Comparison of ENCODE assay signal across 8 cellular contexts in the genomic region with DNA sequence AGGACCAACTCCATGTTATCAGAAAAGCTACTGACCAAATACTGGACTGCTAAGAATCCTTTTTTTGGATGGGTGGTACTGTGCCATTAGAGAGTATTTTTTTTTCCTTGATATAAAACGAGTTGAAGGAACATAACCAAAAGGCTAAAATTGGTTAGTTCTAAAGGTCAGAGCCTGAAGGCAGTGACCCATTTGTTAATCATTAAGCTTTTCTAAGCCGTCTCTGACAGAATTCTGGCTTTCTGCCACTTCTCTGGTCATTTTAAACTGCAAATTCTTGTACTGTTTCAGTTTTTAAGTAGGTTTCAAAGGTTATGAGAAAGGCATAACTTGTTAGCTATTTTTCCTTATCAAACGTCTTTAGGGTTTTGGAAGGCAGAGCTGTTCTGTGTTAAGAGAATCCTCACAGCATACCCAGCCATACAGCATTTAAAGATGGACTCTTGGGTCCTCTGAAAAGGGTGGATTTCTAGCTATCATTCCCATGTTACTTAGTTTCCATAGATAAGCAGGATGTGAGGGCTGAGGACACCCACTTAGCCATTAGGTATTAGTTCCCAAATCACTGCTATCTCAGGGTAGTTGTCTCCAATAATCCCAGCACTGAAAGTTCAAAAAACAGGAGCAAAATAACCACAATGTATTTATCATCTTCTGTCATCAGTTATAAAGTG.
DNase-seq lines count a peak whose midpoint lies in the region; ATAC-seq and TF ChIP-seq lines count a peak whose summit lies in the region.

No MANE protein-coding gene starts in this region.

- H3K9me3 ChIP-seq in OCI-LY3 (ENCODE audit: insufficient read depth, low read length) (no peaks in the 10 kb centered on the region), stomach (no peaks in the 10 kb centered on the region)

- H3K27me3 ChIP-seq in OCI-LY3 (ENCODE audit: low read depth, low read length) (no peaks in the 10 kb centered on the region), foreskin keratinocyte (no peaks in the 10 kb centered on the region), stomach (no peaks in the 10 kb centered on the region)

- no peaks in the 10 kb centered on the region for H3K79me2 ChIP-seq in OCI-LY3 (ENCODE audit: low read length)

- no peaks in the 10 kb centered on the region for H4K20me1 ChIP-seq in OCI-LY3 (ENCODE audit: insufficient read depth, low read length)

- H3K27ac ChIP-seq in OCI-LY3 (ENCODE audit: low read length) (peak overlapping the region; percentile 42), foreskin keratinocyte (peak overlapping the region; percentile 5), stomach (peak overlapping the region; percentile 68 to 87 (median 79))

- peak in 1 of 2 donors; percentile 35 for DNase-seq in foreskin keratinocyte
- DNase-seq in stomach = no peak
- no peak for DNase-seq in NCI-H1436 (lab: John Stamatoyannopoulos, UW)
- no peak for DNase-seq in NCI-H510A (lab: John Stamatoyannopoulos, UW)
- DNase-seq in epidermal melanocyte (ENCODE audit: insufficient read length, low spot score) = no peak

- ATAC-seq in GM18520 (IDR thresholded peaks at IDR 0.05; ENCODE audit: unreplicated experiment) (peak; percentile 27), HG02642 (IDR thresholded peaks at IDR 0.05; ENCODE audit: poor library complexity, unreplicated experiment) (peak; percentile 46), foreskin keratinocyte (no peak)

- H3K4me3 ChIP-seq in OCI-LY3 (ENCODE audit: low read length) = peak overlapping the region; percentile 65
- H3K4me3 ChIP-seq in stomach = peak overlapping the region in 2 of 4 donors; percentile 20 to 32

- peak overlapping the region; percentile 62 for H2AFZ ChIP-seq in OCI-LY3 (ENCODE audit: low read depth, low read length)

- WGBS in stomach, 5 donors = 2 to 5% (median 4%) methylated on average over 3 of the region's 3 CpGs

- intact Hi-C loops in stomach (cut with DNase I; ENCODE audit: low total_unique reads) = no loop called here

- no peak for TF ChIP-seq POLR2A in stomach (IDR thresholded peaks at IDR 0.05)

- TF ChIP-seq CTCF in OCI-LY3 (IDR thresholded peaks at IDR 0.05; ENCODE audit: low read depth, low read length) (no peak), foreskin keratinocyte (conservative IDR thresholded peaks at IDR 0.05) (no peak), stomach (IDR thresholded peaks at IDR 0.05) (no peak)

- H3K36me3 ChIP-seq in OCI-LY3 (replicated peaks; ENCODE audit: low read depth, low read length) (no peaks in the 10 kb centered on the region), stomach (no peaks in the 10 kb centered on the region)

- peak overlapping the region; percentile 37 for H3K9ac ChIP-seq in OCI-LY3 (ENCODE audit: low read length)

- TF ChIP-seq EP300 in stomach (IDR thresholded peaks at IDR 0.05) = no peak

- H3K4me1 ChIP-seq in OCI-LY3 (ENCODE audit: low read length) = peaks cover 35% of the 10 kb centered on the region
- peaks cover 19% of the 10 kb centered on the region for H3K4me1 ChIP-seq in foreskin keratinocyte
- peaks cover 16 to 56% (median 31%) of the 10 kb centered on the region in 4 donors for H3K4me1 ChIP-seq in stomach

- H3K4me2 ChIP-seq in OCI-LY3 (ENCODE audit: low read length) = peak overlapping the region; percentile 86

Comparison
In these comparisons a context has a peak if more than half of its experiments do, and no peak if none do; other contexts are left out.
1. H3K27ac ChIP-seq: peak in every context shown above with its lines; median percentile 79 in stomach; 42 in OCI-LY3; 5 in foreskin keratinocyte.